In genomic region chr4:244471-244870, GRCh38 we compare ENCODE assay signal across 9 cellular contexts.
A peak's percentile ranks its signal among the peaks of the same experiment; 100 is the strongest.
DNase-seq lines count a peak whose midpoint lies in the region; ATAC-seq and TF ChIP-seq lines count a peak whose summit lies in the region.
"Had no signal": no experiment of that assay in that cellular context is flagged by ENCODE, and none has a peak within 500 bp of the region (broad histone marks: within the 10 kb centered on the region; RNA-seq: fewer than 3 reads in every experiment).

No MANE protein-coding gene starts in this region.

- ATAC-seq in GM21576 (IDR thresholded peaks at IDR 0.05; ENCODE audit: unreplicated experiment) (no peak), GM21786 (IDR thresholded peaks at IDR 0.05; ENCODE audit: unreplicated experiment) (no peak)
- ATAC-seq: T-helper 17 cell had no signal

- peak; percentile 5 for DNase-seq in GF-D8 (lab: John Stamatoyannopoulos, UW)
- DNase-seq in MV-4-11 (lab: John Stamatoyannopoulos, UW): peak; percentile 22
- DNase-seq in activated CD4-positive, alpha-beta T cell treated with anti-CD3 and anti-CD28 coated beads for 4 hours: peak; percentile 50 to 65
- peak; percentile 34 for DNase-seq in effector CD4-positive, alpha-beta T cell
- DNase-seq in neural crest cell (ENCODE audit: low read depth, low spot score): peak; percentile 32
- no peak for DNase-seq in ecto neural progenitor cell (ENCODE audit: low spot score)

- H3K4me1 Mint-ChIP-seq in neural crest cell: no peaks in the 10 kb centered on the region

- H3K27ac Mint-ChIP-seq in neural crest cell (ENCODE audit: unreplicated experiment): no peak overlapping the region
- H3K27ac Mint-ChIP-seq: T-helper 17 cell had no signal

- H3K27me3 Mint-ChIP-seq in neural crest cell (ENCODE audit: low read depth): no peaks in the 10 kb centered on the region
- H3K27me3 Mint-ChIP-seq: T-helper 17 cell had no signal

- peaks cover 33% of the 10 kb centered on the region for H3K9me3 Mint-ChIP-seq in neural crest cell

- peak; percentile 55 for TF ChIP-seq CTCF in neural crest cell (conservative IDR thresholded peaks at IDR 0.05)

- peaks cover 58% of the 10 kb centered on the region for H3K36me3 Mint-ChIP-seq in neural crest cell (ENCODE audit: low read depth)

- H3K4me3 Mint-ChIP-seq in neural crest cell: no peak overlapping the region
- H3K4me3 Mint-ChIP-seq: T-helper 17 cell had no signal
